ENCODE assay signal across 14 cellular contexts in the genomic region with DNA sequence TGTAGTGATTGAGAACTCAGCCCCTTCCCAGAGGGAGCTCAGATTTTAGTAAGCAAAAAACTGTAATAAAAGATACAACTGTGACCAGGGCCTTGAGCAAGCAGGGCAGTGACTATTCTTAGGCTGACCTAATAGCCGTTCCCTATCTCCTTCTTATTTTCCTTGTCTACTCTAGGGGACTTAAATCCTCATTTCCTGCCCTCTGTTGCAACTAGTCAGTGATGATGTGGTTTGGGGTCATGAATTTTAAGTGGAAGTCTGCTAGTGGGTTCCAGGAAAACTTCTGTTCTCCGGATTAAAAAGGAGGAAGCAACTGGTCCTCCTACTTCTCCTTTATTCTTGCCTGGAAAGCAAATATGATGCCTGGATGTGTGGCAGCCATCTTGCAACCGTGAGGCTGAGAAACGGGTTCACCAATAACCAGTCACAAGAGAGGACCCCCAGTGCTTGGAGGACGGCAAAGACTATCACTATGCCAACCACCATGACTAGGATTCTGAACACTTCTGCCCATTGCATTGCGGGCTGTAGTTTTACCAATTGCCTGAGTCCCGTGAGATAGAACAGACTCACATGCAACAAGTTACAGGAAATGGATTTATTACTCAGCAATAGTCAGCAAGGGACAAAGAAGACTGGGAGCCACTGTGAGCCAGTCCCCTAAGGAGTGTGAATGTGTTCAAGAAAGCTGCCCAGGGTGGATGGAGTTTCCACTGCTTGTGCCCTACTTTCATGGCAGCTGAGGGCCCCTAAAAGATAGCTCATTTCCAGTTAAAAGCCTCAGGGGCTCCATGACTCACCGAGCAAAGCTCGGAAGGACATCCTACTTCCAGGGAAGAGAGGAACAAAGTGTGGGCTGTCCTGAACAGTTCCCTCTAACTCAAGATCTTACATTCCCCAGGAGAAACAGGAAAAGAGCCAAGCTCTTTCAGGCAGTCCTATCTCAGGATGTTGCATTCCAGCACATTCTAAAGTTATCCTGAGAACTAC. TPM values are rescaled to one million over a fixed set of nuclear protein-coding genes. Genes with fewer than 3 reads are reported as not detected.
DNase-seq lines count a peak whose midpoint lies in the region; ATAC-seq and TF ChIP-seq lines count a peak whose summit lies in the region.
"Had no signal": no experiment of that assay in that cellular context is flagged by ENCODE, and none has a peak within 500 bp of the region (broad histone marks: within the 10 kb centered on the region; RNA-seq: fewer than 3 reads in every experiment).

No MANE protein-coding gene starts in this region.

- no peak for TF ChIP-seq CTCF in osteocyte (IDR thresholded peaks at IDR 0.05)

- DNase-seq in GOT3 (lab: John Stamatoyannopoulos, UW) (peak; percentile 12), SJSA1 (ENCODE audit: low read depth in 1 of 2, low spot score in 2 of 2) (no peak), epithelial cell of prostate (ENCODE audit: low read depth, low spot score) (no peak), renal cortical epithelial cell (ENCODE audit: low read depth) (peak; percentile 12), osteocyte (ENCODE audit: extremely low spot score, unreplicated experiment) (no peak), iPS-NIHi11 (ENCODE audit: low spot score) (no peak)
- DNase-seq: activated gamma-delta T cell treated with Interleukin-2 at 50 U/mL for 16 hours; CD4-positive, alpha-beta memory T cell; central memory CD4-positive, alpha-beta T cell; NCI-H1048; NCI-H446 treated with DMSO at 0.1 percent for 48 hours had no signal

- no peak for ATAC-seq in GM18517 (IDR thresholded peaks at IDR 0.05; ENCODE audit: unreplicated experiment)
- ATAC-seq: Panc1 had no signal

- H3K27ac ChIP-seq in SJSA1 = peak overlapping the region; percentile 14; the same call in 1 of the 2 replicates
- peak overlapping the region; percentile 66 for H3K27ac ChIP-seq in epithelial cell of prostate

- peaks cover under 1% of the 10 kb centered on the region for H3K27me3 Mint-ChIP-seq in osteocyte (ENCODE audit: unreplicated experiment)

- peaks cover 13% of the 10 kb centered on the region for H3K4me1 Mint-ChIP-seq in osteocyte (ENCODE audit: unreplicated experiment)

- H3K4me3 ChIP-seq in SJSA1 = no peak overlapping the region
- H3K4me3 ChIP-seq: lung had no signal

- no peak overlapping the region for H3K4me3 Mint-ChIP-seq in osteocyte (ENCODE audit: unreplicated experiment)
- H3K4me3 Mint-ChIP-seq: CD4-positive, alpha-beta memory T cell had no signal

- H3K27ac Mint-ChIP-seq in osteocyte (ENCODE audit: unreplicated experiment) = no peak overlapping the region

- no peaks in the 10 kb centered on the region for H3K27me3 ChIP-seq in SJSA1 (replicated peaks)

- no peaks in the 10 kb centered on the region for H3K9me3 ChIP-seq in SJSA1 (replicated peaks)

- no peaks in the 10 kb centered on the region for H3K36me3 ChIP-seq in SJSA1

- no peaks in the 10 kb centered on the region for H3K36me3 Mint-ChIP-seq in osteocyte (ENCODE audit: unreplicated experiment)
- H3K36me3 Mint-ChIP-seq: CD4-positive, alpha-beta memory T cell had no signal

- H3K9me3 Mint-ChIP-seq in osteocyte (ENCODE audit: unreplicated experiment) = no peaks in the 10 kb centered on the region

- H3K4me1 ChIP-seq in SJSA1 (replicated peaks) = peaks cover 17% of the 10 kb centered on the region

RNA-seq across cellular contexts. Expression of gene SLC4A3, which starts 54.2 kb away (rescaled TPM):
- total RNA-seq in SJSA1 (2014; rRNA removed; shearing (Covaris generic)) = 4.0 and 4.1 TPM in 2 replicates
- total RNA-seq in renal cortical epithelial cell = 3.5 and 10.1 TPM in 2 replicates
- total RNA-seq in osteocyte = 9.2 and 11.6 TPM in 2 replicates
- total RNA-seq: CD4-positive, alpha-beta memory T cell had no signal

Comparison
In these comparisons a context has a peak if more than half of its experiments do, and no peak if none do; other contexts are left out.
1. DNase-seq: peak in GOT3 (single experiment) and renal cortical epithelial cell (single experiment); none in SJSA1 (0 of 2), epithelial cell of prostate (single experiment), osteocyte (single experiment) and iPS-NIHi11 (single experiment).